ENCODE assay signal across 8 cellular contexts in genomic region chr3:120595788-120596115, GRCh38. TPM values are rescaled to one million over a fixed set of nuclear protein-coding genes. Genes with fewer than 3 reads are reported as not detected.
A peak's percentile ranks its signal among the peaks of the same experiment; 100 is the strongest.
DNase-seq lines count a peak whose midpoint lies in the region; ATAC-seq and TF ChIP-seq lines count a peak whose summit lies in the region.

No MANE protein-coding gene starts in this region.

- peaks cover 0 to 12% of the 10 kb centered on the region in 2 donors for H3K36me3 ChIP-seq in adrenal gland (replicated peaks in 1 of 2)

- TF ChIP-seq POLR2A in adrenal gland (IDR thresholded peaks at IDR 0.05), result no peak

- no peak for TF ChIP-seq CTCF in adrenal gland (IDR thresholded peaks at IDR 0.05)

- intact Hi-C loops in adrenal gland (cut with DNase I), result no loop called here

- H3K4me3 Mint-ChIP-seq in activated CD4-positive, alpha-beta T cell treated with anti-CD3 and anti-CD28 coated beads, Interleukin-2, amount 10 ng/mL, durations not matched to agents 7 days and 5 days, result peak overlapping the region; percentile 87

- no peaks in the 10 kb centered on the region for H3K9me3 ChIP-seq in adrenal gland (replicated peaks in 1 of 3)

- peaks cover 2% of the 10 kb centered on the region for H3K36me3 Mint-ChIP-seq in activated CD4-positive, alpha-beta T cell treated with anti-CD3 and anti-CD28 coated beads, Interleukin-2, amount 10 ng/mL, durations not matched to agents 7 days and 5 days (ENCODE audit: low read depth)

- H3K9me3 Mint-ChIP-seq in activated CD4-positive, alpha-beta T cell treated with anti-CD3 and anti-CD28 coated beads, Interleukin-2, amount 10 ng/mL, durations not matched to agents 7 days and 5 days, result no peaks in the 10 kb centered on the region

- peak overlapping the region; percentile 95 for H3K27ac Mint-ChIP-seq in activated CD4-positive, alpha-beta T cell treated with anti-CD3 and anti-CD28 coated beads, Interleukin-2, amount 10 ng/mL, durations not matched to agents 7 days and 5 days

- POLR2A ChIA-PET in activated CD4-positive, alpha-beta T cell treated with anti-CD3 and anti-CD28 coated beads, Interleukin-2, amount 10 ng/mL, durations not matched to agents 7 days and 5 days (lab: Charles Lee), result interaction anchor here (0.6 to 1.0 kb wide), 4 partner anchors 23 to 246 kb away, joined by 3 to 9 read pairs (median 4); partner anchors contain the start of genes GTF2E1, LRRC58 and RABL3

- WGBS in adrenal gland, 4 donors, result 0 to 8% (median 1%) methylated on average over 4 of the region's 4 CpGs

- H3K27me3 ChIP-seq in adrenal gland (no peaks in the 10 kb centered on the region), layer of hippocampus (ENCODE audit: control insufficient read depth, insufficient read depth, low read length) (no peaks in the 10 kb centered on the region)

- H3K4me3 ChIP-seq in adrenal gland, result peak overlapping the region in 2 of 4 donors; percentile 50 to 84

- H3K27ac ChIP-seq in adrenal gland (peak overlapping the region in 3 of 5 donors; percentile 92 to 96 (median 96)), layer of hippocampus (ENCODE audit: low read depth, low read length) (peak overlapping the region; percentile 63), temporal lobe (ENCODE audit: low read depth, low read length) (peak overlapping the region; percentile 85)

- CTCF ChIA-PET in activated CD4-positive, alpha-beta T cell treated with anti-CD3 and anti-CD28 coated beads, Interleukin-2, amount 10 ng/mL, durations not matched to agents 7 days and 5 days (lab: Charles Lee), result interaction anchor here (0.6 to 2.6 kb wide), 6 partner anchors 9 to 146 kb away, joined by 3 to 10 read pairs (median 6); no protein-coding TSS in a partner anchor

- H3K27me3 Mint-ChIP-seq in activated CD4-positive, alpha-beta T cell treated with anti-CD3 and anti-CD28 coated beads, Interleukin-2, amount 10 ng/mL, durations not matched to agents 7 days and 5 days, result peaks cover 7% of the 10 kb centered on the region

- ATAC-seq in GM21447 (IDR thresholded peaks at IDR 0.05; ENCODE audit: unreplicated experiment) (no peak), GM19397 (IDR thresholded peaks at IDR 0.05; ENCODE audit: unreplicated experiment) (no peak), GM18858 (IDR thresholded peaks at IDR 0.05; ENCODE audit: unreplicated experiment) (no peak)

- peaks cover 9% of the 10 kb centered on the region for H3K4me1 Mint-ChIP-seq in activated CD4-positive, alpha-beta T cell treated with anti-CD3 and anti-CD28 coated beads, Interleukin-2, amount 10 ng/mL, durations not matched to agents 7 days and 5 days

- no peak for DNase-seq in activated CD4-positive, alpha-beta T cell treated with anti-CD3 and anti-CD28 coated beads, Interleukin-2, amount 10 ng/mL, durations not matched to agents 7 days and 5 days
- DNase-seq in activated CD4-positive, alpha-beta T cell treated with anti-CD3 and anti-CD28 coated beads for 1 hour, result no peak
- DNase-seq in adrenal gland, result no peak

- H3K4me1 ChIP-seq in adrenal gland (replicated peaks in 1 of 2), result peaks cover 27 to 46% of the 10 kb centered on the region in 2 donors

RNA-seq across cellular contexts. Expression of gene NDUFB4, which starts 0.4 kb away (rescaled TPM):
- 100 to 1,000 TPM; 117 to 148 TPM for total RNA-seq in activated CD4-positive, alpha-beta T cell treated with anti-CD3 and anti-CD28 coated beads, Interleukin-2, amount 10 ng/mL, durations not matched to agents 7 days and 5 days
- total RNA-seq in adrenal gland (100 to 1,000 TPM; 141 to 535 (median 315) TPM), temporal lobe (25.8 TPM)
- polyA plus RNA-seq in adrenal gland, result 100 to 1,000 TPM; 208 to 905 (median 762) TPM
